2 cellular contexts compared by ENCODE assay signal in the genomic region with DNA sequence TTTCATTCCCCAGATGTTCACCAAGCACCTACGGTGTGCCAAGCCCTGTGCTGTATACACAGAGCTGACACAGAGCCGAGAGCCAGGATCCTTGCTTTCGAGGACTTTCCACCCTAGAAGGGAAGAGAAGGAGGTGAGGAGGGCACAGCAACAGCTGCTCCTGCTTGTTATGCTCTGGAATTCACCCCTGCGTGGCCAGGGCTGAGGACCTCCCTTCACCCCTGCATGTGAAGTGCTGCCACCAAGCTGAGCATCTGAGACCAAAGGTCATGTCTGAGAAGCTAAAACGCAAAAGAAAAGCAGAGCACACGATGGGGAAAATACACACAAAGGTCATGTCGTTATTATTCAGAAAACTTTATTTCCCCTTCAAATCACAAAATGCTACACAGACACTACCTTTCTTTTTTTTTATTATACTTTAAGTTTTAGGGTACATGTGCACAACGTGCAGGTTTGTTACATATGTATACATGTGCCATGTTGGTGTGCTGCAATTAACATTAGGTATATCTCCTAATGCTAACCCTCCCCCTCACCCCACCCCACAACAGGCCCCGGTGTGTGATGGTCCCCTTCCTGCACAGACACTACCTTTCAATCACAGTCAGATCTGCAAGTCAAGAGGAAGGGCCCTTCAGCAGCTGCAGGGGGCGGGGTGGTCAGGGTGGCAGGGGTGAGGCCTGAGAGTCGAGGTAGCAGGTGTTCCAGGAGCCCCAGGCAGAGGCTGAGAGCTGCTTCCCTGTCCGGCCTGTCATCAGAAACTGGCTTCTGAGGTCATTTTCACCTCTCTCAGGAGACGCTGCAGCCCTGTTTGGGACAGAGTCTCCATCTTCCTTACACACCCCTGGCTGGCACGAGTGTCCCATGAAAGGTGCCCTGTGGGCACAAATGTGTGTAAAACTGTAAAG.
TF ChIP-seq lines count a peak whose summit lies in the region.

No MANE protein-coding gene starts in this region.

TF ChIP-seq in SK-N-SH, 30 proteins besides CTCF, POLR2A, EP300 and RAD21 (continued from another document):
- no peak for TF ChIP-seq FOXJ3 (CRISPR knock-in tag; IDR thresholded peaks at IDR 0.05)

TF ChIP-seq in SK-N-SH treated with all-trans-retinoic acid at 6 μM for 48 hours, 23 proteins besides CTCF, POLR2A, EP300 and RAD21:
- TF ChIP-seq, protein P1, sequence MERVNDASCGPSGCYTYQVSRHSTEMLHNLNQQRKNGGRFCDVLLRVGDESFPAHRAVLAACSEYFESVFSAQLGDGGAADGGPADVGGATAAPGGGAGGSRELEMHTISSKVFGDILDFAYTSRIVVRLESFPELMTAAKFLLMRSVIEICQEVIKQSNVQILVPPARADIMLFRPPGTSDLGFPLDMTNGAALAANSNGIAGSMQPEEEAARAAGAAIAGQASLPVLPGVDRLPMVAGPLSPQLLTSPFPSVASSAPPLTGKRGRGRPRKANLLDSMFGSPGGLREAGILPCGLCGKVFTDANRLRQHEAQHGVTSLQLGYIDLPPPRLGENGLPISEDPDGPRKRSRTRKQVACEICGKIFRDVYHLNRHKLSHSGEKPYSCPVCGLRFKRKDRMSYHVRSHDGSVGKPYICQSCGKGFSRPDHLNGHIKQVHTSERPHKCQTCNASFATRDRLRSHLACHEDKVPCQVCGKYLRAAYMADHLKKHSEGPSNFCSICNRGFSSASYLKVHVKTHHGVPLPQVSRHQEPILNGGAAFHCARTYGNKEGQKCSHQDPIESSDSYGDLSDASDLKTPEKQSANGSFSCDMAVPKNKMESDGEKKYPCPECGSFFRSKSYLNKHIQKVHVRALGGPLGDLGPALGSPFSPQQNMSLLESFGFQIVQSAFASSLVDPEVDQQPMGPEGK (CRISPR knock-in tag; IDR thresholded peaks at IDR 0.05; ENCODE audit: borderline replicate concordance): no peak
- no peak for TF ChIP-seq TCF4 (CRISPR knock-in tag; IDR thresholded peaks at IDR 0.05; ENCODE audit: borderline replicate concordance)
- TF ChIP-seq ARNTL (CRISPR knock-in tag; IDR thresholded peaks at IDR 0.05; ENCODE audit: borderline replicate concordance, low read depth): no peak
- no peak for TF ChIP-seq RARB (CRISPR knock-in tag; IDR thresholded peaks at IDR 0.05)
- TF ChIP-seq, protein P2, sequence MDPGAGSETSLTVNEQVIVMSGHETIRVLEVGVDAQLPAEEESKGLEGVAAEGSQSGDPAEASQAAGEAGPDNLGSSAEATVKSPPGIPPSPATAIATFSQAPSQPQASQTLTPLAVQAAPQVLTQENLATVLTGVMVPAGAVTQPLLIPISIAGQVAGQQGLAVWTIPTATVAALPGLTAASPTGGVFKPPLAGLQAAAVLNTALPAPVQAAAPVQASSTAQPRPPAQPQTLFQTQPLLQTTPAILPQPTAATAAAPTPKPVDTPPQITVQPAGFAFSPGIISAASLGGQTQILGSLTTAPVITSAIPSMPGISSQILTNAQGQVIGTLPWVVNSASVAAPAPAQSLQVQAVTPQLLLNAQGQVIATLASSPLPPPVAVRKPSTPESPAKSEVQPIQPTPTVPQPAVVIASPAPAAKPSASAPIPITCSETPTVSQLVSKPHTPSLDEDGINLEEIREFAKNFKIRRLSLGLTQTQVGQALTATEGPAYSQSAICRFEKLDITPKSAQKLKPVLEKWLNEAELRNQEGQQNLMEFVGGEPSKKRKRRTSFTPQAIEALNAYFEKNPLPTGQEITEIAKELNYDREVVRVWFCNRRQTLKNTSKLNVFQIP (CRISPR knock-in tag; IDR thresholded peaks at IDR 0.05; ENCODE audit: borderline replicate concordance, low read depth): no peak
- no peak for TF ChIP-seq ZNF70 (CRISPR knock-in tag; IDR thresholded peaks at IDR 0.05)
- TF ChIP-seq GLIS3 (CRISPR knock-in tag; IDR thresholded peaks at IDR 0.05): no peak
- TF ChIP-seq, protein P3, sequence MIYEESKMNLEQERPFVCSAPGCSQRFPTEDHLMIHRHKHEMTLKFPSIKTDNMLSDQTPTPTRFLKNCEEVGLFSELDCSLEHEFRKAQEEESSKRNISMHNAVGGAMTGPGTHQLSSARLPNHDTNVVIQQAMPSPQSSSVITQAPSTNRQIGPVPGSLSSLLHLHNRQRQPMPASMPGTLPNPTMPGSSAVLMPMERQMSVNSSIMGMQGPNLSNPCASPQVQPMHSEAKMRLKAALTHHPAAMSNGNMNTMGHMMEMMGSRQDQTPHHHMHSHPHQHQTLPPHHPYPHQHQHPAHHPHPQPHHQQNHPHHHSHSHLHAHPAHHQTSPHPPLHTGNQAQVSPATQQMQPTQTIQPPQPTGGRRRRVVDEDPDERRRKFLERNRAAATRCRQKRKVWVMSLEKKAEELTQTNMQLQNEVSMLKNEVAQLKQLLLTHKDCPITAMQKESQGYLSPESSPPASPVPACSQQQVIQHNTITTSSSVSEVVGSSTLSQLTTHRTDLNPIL (CRISPR knock-in tag; IDR thresholded peaks at IDR 0.05; ENCODE audit: low read depth): no peak
- TF ChIP-seq ESRRG (CRISPR knock-in tag; IDR thresholded peaks at IDR 0.05): no peak
- no peak for TF ChIP-seq ISL1 (CRISPR knock-in tag; IDR thresholded peaks at IDR 0.05)
- TF ChIP-seq ZFP30 (CRISPR knock-in tag; IDR thresholded peaks at IDR 0.05): no peak
- TF ChIP-seq ZFP3 (CRISPR knock-in tag; IDR thresholded peaks at IDR 0.05): no peak
- no peak for TF ChIP-seq ZNF565 (CRISPR knock-in tag; conservative IDR thresholded peaks at IDR 0.05; ENCODE audit: low read depth)
- TF ChIP-seq SNAI2 (CRISPR knock-in tag; IDR thresholded peaks at IDR 0.05): no peak
- TF ChIP-seq, protein P4, sequence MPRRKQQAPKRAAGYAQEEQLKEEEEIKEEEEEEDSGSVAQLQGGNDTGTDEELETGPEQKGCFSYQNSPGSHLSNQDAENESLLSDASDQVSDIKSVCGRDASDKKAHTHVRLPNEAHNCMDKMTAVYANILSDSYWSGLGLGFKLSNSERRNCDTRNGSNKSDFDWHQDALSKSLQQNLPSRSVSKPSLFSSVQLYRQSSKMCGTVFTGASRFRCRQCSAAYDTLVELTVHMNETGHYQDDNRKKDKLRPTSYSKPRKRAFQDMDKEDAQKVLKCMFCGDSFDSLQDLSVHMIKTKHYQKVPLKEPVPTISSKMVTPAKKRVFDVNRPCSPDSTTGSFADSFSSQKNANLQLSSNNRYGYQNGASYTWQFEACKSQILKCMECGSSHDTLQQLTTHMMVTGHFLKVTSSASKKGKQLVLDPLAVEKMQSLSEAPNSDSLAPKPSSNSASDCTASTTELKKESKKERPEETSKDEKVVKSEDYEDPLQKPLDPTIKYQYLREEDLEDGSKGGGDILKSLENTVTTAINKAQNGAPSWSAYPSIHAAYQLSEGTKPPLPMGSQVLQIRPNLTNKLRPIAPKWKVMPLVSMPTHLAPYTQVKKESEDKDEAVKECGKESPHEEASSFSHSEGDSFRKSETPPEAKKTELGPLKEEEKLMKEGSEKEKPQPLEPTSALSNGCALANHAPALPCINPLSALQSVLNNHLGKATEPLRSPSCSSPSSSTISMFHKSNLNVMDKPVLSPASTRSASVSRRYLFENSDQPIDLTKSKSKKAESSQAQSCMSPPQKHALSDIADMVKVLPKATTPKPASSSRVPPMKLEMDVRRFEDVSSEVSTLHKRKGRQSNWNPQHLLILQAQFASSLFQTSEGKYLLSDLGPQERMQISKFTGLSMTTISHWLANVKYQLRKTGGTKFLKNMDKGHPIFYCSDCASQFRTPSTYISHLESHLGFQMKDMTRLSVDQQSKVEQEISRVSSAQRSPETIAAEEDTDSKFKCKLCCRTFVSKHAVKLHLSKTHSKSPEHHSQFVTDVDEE (CRISPR knock-in tag; IDR thresholded peaks at IDR 0.05): no peak
TF ChIP-seq in SK-N-SH treated with all-trans-retinoic acid at 6 μM for 48 hours: peak in this region for 0.
